1 cellular context compared by ENCODE assay signal in the genomic region with DNA sequence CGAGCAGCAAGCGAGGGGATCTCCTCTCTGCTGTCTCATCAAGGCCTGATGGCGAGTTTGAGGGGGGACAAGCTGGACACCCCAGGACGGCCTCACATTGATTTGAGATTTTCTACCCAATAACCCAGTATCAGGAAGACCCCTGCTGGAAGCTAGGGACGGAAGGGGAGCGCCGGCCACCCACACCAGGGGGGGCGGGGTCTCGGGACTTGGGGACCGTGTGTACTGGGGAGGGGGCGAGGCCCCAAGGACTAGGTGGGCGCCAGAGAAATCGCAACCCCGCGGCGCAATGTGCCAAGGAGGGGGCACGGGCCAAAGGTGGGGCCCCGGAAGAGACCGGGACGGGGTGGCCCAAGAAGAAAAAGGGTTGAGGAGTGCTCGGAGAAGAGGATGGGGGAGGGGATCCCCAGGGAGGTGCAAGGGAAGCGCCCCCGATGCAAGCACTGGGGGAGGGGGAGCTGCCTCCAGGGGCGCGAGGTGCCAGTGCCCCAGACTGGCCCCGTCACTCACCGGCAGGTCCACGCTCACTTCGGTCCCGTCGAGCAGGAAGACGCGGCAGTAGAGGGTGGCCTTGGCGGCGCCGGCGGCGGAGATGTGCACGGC.
TF ChIP-seq lines count a peak whose summit lies in the region.

No MANE protein-coding gene starts in this region.

TF ChIP-seq in IMR-90, 13 proteins besides CTCF, POLR2A, EP300 and RAD21:
- no peak for TF ChIP-seq RFX5 (IDR thresholded peaks at IDR 0.05; ENCODE audit: low read depth, low read length)
- TF ChIP-seq MXI1 (IDR thresholded peaks at IDR 0.05; ENCODE audit: borderline replicate concordance, low read depth, low read length), result no peak
- TF ChIP-seq FOS (IDR thresholded peaks at IDR 0.05; ENCODE audit: low read depth, low read length), result no peak
- no peak for TF ChIP-seq RCOR1 (IDR thresholded peaks at IDR 0.05; ENCODE audit: insufficient replicate concordance, low read length)
- TF ChIP-seq, protein P1, sequence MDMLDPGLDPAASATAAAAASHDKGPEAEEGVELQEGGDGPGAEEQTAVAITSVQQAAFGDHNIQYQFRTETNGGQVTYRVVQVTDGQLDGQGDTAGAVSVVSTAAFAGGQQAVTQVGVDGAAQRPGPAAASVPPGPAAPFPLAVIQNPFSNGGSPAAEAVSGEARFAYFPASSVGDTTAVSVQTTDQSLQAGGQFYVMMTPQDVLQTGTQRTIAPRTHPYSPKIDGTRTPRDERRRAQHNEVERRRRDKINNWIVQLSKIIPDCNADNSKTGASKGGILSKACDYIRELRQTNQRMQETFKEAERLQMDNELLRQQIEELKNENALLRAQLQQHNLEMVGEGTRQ (IDR thresholded peaks at IDR 0.05; ENCODE audit: low read depth, low read length), result no peak
- TF ChIP-seq CEBPB (IDR thresholded peaks at IDR 0.05; ENCODE audit: low read depth, low read length), result no peak
- TF ChIP-seq CHD1 (IDR thresholded peaks at IDR 0.05; ENCODE audit: low read depth, low read length), result no peak
- TF ChIP-seq, protein P2, sequence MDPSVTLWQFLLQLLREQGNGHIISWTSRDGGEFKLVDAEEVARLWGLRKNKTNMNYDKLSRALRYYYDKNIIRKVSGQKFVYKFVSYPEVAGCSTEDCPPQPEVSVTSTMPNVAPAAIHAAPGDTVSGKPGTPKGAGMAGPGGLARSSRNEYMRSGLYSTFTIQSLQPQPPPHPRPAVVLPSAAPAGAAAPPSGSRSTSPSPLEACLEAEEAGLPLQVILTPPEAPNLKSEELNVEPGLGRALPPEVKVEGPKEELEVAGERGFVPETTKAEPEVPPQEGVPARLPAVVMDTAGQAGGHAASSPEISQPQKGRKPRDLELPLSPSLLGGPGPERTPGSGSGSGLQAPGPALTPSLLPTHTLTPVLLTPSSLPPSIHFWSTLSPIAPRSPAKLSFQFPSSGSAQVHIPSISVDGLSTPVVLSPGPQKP (IDR thresholded peaks at IDR 0.05; ENCODE audit: borderline replicate concordance, low read depth, low read length), result no peak
- TF ChIP-seq SMC3 (IDR thresholded peaks at IDR 0.05; ENCODE audit: low read depth, low read length), result no peak
- TF ChIP-seq NFE2L2 (IDR thresholded peaks at IDR 0.05; ENCODE audit: low read depth, low read length), result no peak
- TF ChIP-seq MAZ (IDR thresholded peaks at IDR 0.05; ENCODE audit: borderline replicate concordance, low read depth, low read length), result no peak
- no peak for TF ChIP-seq BHLHE40 (IDR thresholded peaks at IDR 0.05; ENCODE audit: low read depth, low read length)
- TF ChIP-seq MAFK (IDR thresholded peaks at IDR 0.05; ENCODE audit: low read depth, low read length), result no peak
